In genomic region chr13:111554539-111555267, GRCh38 we compare ENCODE assay signal across 21 cellular contexts.
DNase-seq lines count a peak whose midpoint lies in the region; ATAC-seq, FAIRE-seq and TF ChIP-seq lines count a peak whose summit lies in the region.
"Had no signal": no experiment of that assay in that cellular context is flagged by ENCODE, and none has a peak within 500 bp of the region (broad histone marks: within the 10 kb centered on the region; RNA-seq: fewer than 3 reads in every experiment).

No MANE protein-coding gene starts in this region.

- H3K4me2 ChIP-seq in GM23338, result no peak overlapping the region
- H3K4me2 ChIP-seq in H1 (ENCODE audit: insufficient read depth in 1 of 2, low read depth in 2 of 2, low read length in 2 of 2), result no peak overlapping the region

- H2BK20ac ChIP-seq in H1 (ENCODE audit: low read length), result no peak overlapping the region

- no peaks in the 10 kb centered on the region for H3K79me2 ChIP-seq in GM23338 (replicated peaks; ENCODE audit: insufficient read depth)
- no peaks in the 10 kb centered on the region for H3K79me2 ChIP-seq in H1 (ENCODE audit: control insufficient read depth in 1 of 2, insufficient read depth in 2 of 2, low read length in 2 of 2)

- POLR2A ChIA-PET in HEK293 (lab: Yijun Ruan, JAX) (no interaction called here), H1 (lab: Charles Lee; ENCODE audit: partially characterized antibody) (no interaction called here)

- H4K20me1 ChIP-seq in GM23338 (replicated peaks; ENCODE audit: insufficient read depth), result no peaks in the 10 kb centered on the region
- peaks cover 0 to 4% of the 10 kb centered on the region in 2 experiments for H4K20me1 ChIP-seq in H1 (replicated peaks in 1 of 2; ENCODE audit: control insufficient read depth in 1 of 2, insufficient read depth in 2 of 2, low read length in 2 of 2)
- H4K20me1 ChIP-seq: BLaER1 treated with 17β-estradiol and CSF1 and Interleukin-3, amounts not matched to agents 10 nM and 100 nM had no signal

- peaks cover 5% of the 10 kb centered on the region; the same call in 1 of the 2 replicates for H3K23me2 ChIP-seq in H1 (ENCODE audit: low read depth, low read length)

- no peak overlapping the region; the same call in 1 of the 2 replicates for H3K27ac Mint-ChIP-seq in GM23338
- H3K27ac Mint-ChIP-seq: CD4-positive, alpha-beta T cell; HFFc6 had no signal

- no peak overlapping the region for H3K23ac ChIP-seq in H1 (ENCODE audit: insufficient read length)

- no peak overlapping the region for H2AFZ ChIP-seq in GM23338
- H2AFZ ChIP-seq in H1 (ENCODE audit: low read length), result no peak overlapping the region

- intact Hi-C loops in posterior vena cava (cut with DNase I), result no loop called here

- 79% methylated on average over 10 of the region's 16 CpGs; no CpG with 5 or more reads in 1 of the 2 experiments for WGBS in H1 (ENCODE audit: extremely low coverage in 1 of 2, insufficient coverage in 1 of 2, insufficient read length in 1 of 2, insufficient replicate concordance in 2 of 2, low coverage in 1 of 2, low lambda C conversion rate in 2 of 2, missing lambda C conversion rate in 1 of 2), 2 experiments

- peaks cover 16% of the 10 kb centered on the region for H3K27me3 Mint-ChIP-seq in GM23338 (ENCODE audit: insufficient read depth, low read depth, poor library complexity)

- 0 out of 2 replicates have a peak overlapping the region, but pooled peaks have one; percentile 6 for H2AK5ac ChIP-seq in H1 (ENCODE audit: low read depth, low read length)

- no peak overlapping the region for H3K4me3 Mint-ChIP-seq in GM23338
- H3K4me3 Mint-ChIP-seq: CD4-positive, alpha-beta T cell; HFFc6 had no signal

- H3K9me2 ChIP-seq in GM23338 (ENCODE audit: insufficient read depth), result 0 out of 2 replicates have a peak, but pooled peaks cover 5% of the 10 kb centered on the region

- no peak overlapping the region for H2BK15ac ChIP-seq in H1 (ENCODE audit: low read length)

- CTCF ChIA-PET in HEK293 (lab: Yijun Ruan, JAX) (interaction anchor here (0.6 kb wide), 1 partner anchor 10 kb away, joined by 4 read pairs; no protein-coding TSS in a partner anchor), H1 (lab: Charles Lee; ENCODE audit: partially characterized antibody) (interaction anchor here (0.7 to 1.7 kb wide), 7 partner anchors 14 to 913 kb away, joined by 3 to 7 read pairs (median 3); no protein-coding TSS in a partner anchor)

- H3F3A ChIP-seq in GM23338 (replicated peaks; ENCODE audit: low read depth), result no peaks in the 10 kb centered on the region

- no peaks in the 10 kb centered on the region for H3K79me1 ChIP-seq in H1 (ENCODE audit: low read depth, low read length)

- no peaks in the 10 kb centered on the region for H3K4me1 ChIP-seq in GM23338 (ENCODE audit: insufficient read depth)
- H3K4me1 ChIP-seq in HEK293 (ENCODE audit: control insufficient read depth, insufficient read depth, low read length), result no peaks in the 10 kb centered on the region
- H3K4me1 ChIP-seq in H1 (replicated peaks in 1 of 4; ENCODE audit: control insufficient read depth in 3 of 4, insufficient read depth in 4 of 4, low read length in 3 of 4), result peaks cover 0 to 3% (median under 1%) of the 10 kb centered on the region in 4 experiments; a peak in 4 of 7 replicates
- H3K4me1 ChIP-seq: Peyer's patch had no signal

- H3K36me3 ChIP-seq in GM23338 (ENCODE audit: insufficient read depth) (no peaks in the 10 kb centered on the region), HEK293 (ENCODE audit: control insufficient read depth in 2 of 2, insufficient read depth in 1 of 2, low read length in 2 of 2) (no peaks in the 10 kb centered on the region), H1 (ENCODE audit: control insufficient read depth in 2 of 4, insufficient read depth in 4 of 4, low read length in 3 of 4) (no peaks in the 10 kb centered on the region)
- H3K36me3 ChIP-seq: BLaER1 treated with 17β-estradiol and CSF1 and Interleukin-3, amounts not matched to agents 10 nM and 100 nM; Peyer's patch had no signal

- DNase-seq in GM23338 (ENCODE audit: low spot score) (peak; percentile 35), H1 (ENCODE audit: low read depth in 1 of 2, low spot score in 2 of 2) (no peak), posterior vena cava (ENCODE audit: low spot score) (peak; percentile 78), GOT3 (lab: John Stamatoyannopoulos, UW) (no peak), OCI-M2 (lab: John Stamatoyannopoulos, UW; ENCODE audit: unreplicated experiment) (no peak), NOMO-1 treated with dmso at 0.1 percent for 144 hours (lab: John Stamatoyannopoulos, UW; ENCODE audit: unreplicated experiment) (no peak), foreskin melanocyte (no peak)
- DNase-seq: CD4-positive, alpha-beta T cell; HFFc6; KBM-7; NCI-H1105 treated with DMSO at 0.1 percent for 48 hours; NCI-H146; NCI-H1930; NCI-H69; Peyer's patch; SHP77 treated with DMSO at 0.1 percent for 48 hours had no signal

- TF ChIP-seq CTCF in GM23338 (conservative IDR thresholded peaks at IDR 0.05; ENCODE audit: low read depth in 2 of 2) (peak; percentile 33 to 40), HEK293 (tag by site-specific recombination; IDR thresholded peaks at IDR 0.05) (no peak), H1 (IDR thresholded peaks at IDR 0.05; ENCODE audit: control extremely low read depth in 1 of 3, insufficient read depth in 1 of 3, low read depth in 1 of 3, low read length in 3 of 3) (peak in 1 of 3 experiments; percentile 26; a peak in 1 of 4 replicates)

- H3K27me3 ChIP-seq in GM23338 (ENCODE audit: insufficient read depth), result no peaks in the 10 kb centered on the region
- no peaks in the 10 kb centered on the region for H3K27me3 ChIP-seq in H1 (replicated peaks in 1 of 4; ENCODE audit: control insufficient read depth in 3 of 4, extremely low read depth in 1 of 4, insufficient read depth in 3 of 4, low read length in 3 of 4)
- H3K27me3 ChIP-seq: Peyer's patch had no signal

- H3K18ac ChIP-seq in H1 (ENCODE audit: extremely low read depth, low read length), result no peak overlapping the region

- no peak overlapping the region for H3K4ac ChIP-seq in H1 (replicated peaks; ENCODE audit: insufficient read length, low read depth, low read length)

- no peak overlapping the region for H3K56ac ChIP-seq in H1 (replicated peaks; ENCODE audit: insufficient read length, low read depth, low read length)

- ATAC-seq in GM23338, result peak; percentile 69

- TF ChIP-seq EP300 in H1 (IDR thresholded peaks at IDR 0.05; ENCODE audit: borderline replicate concordance in 1 of 2, low read depth in 2 of 2, low read length in 2 of 2), result no peak

- FAIRE-seq in H1 (lab: Jason Lieb, UNC), result no peak
- FAIRE-seq: A204.1, D721Med, HTR-8/SVneo had no signal

- no peak overlapping the region for H4K5ac ChIP-seq in H1 (ENCODE audit: insufficient read length, low read depth, low read length)

- H2BK12ac ChIP-seq in H1 (ENCODE audit: low read depth, low read length), result 0 out of 2 replicates have a peak overlapping the region, but pooled peaks have one; percentile 12

- no peak overlapping the region for H2BK120ac ChIP-seq in H1 (replicated peaks; ENCODE audit: low read depth, low read length)

- H3K4me1 Mint-ChIP-seq in GM23338, result peaks cover 3% of the 10 kb centered on the region; the same call in 2 of the 3 replicates

- TF ChIP-seq POLR2A in H1 (IDR thresholded peaks at IDR 0.05; ENCODE audit: control extremely low read depth in 1 of 2, low read depth in 2 of 2, low read length in 2 of 2), result no peak

- no peaks in the 10 kb centered on the region for H3K9me3 Mint-ChIP-seq in GM23338
- H3K9me3 Mint-ChIP-seq: CD4-positive, alpha-beta T cell had no signal

- peak; percentile 26 to 37; a peak in 3 of 4 replicates for TF ChIP-seq RAD21 in H1 (IDR thresholded peaks at IDR 0.05 in 1 of 2, conservative IDR thresholded peaks at IDR 0.05 in 1 of 2; ENCODE audit: low read depth in 2 of 2, low read length in 2 of 2)

- H3K4me3 ChIP-seq in GM23338 (no peak overlapping the region), HEK293 (ENCODE audit: low read depth, low read length) (no peak overlapping the region), H1 (ENCODE audit: extremely low read depth in 1 of 4, insufficient read depth in 2 of 4, low read depth in 3 of 4, low read length in 4 of 4) (no peak overlapping the region)
- H3K4me3 ChIP-seq: BLaER1 treated with 17β-estradiol and CSF1 and Interleukin-3, amounts not matched to agents 10 nM and 100 nM; Peyer's patch had no signal

- no peak overlapping the region for H3K9ac ChIP-seq in H1 (replicated peaks in 1 of 4; ENCODE audit: extremely low read depth in 1 of 4, low read depth in 3 of 4, low read length in 3 of 4)
- H3K9ac ChIP-seq: BLaER1 treated with 17β-estradiol and CSF1 and Interleukin-3, amounts not matched to agents 10 nM and 100 nM had no signal

- no peak overlapping the region for H2BK5ac ChIP-seq in H1 (ENCODE audit: low read depth, low read length)

- H3K27ac ChIP-seq in GM23338 (ENCODE audit: low read depth) (no peak overlapping the region), HEK293 (ENCODE audit: extremely low read depth, low read depth, low read length) (no peak overlapping the region), H1 (ENCODE audit: low read depth, low read length) (no peak overlapping the region)
- H3K27ac ChIP-seq: BLaER1 treated with 17β-estradiol and CSF1 and Interleukin-3, amounts not matched to agents 10 nM and 100 nM; Peyer's patch had no signal

- H3K36me3 Mint-ChIP-seq in GM23338 (ENCODE audit: low read depth), result no peaks in the 10 kb centered on the region

- no peak overlapping the region for H4K91ac ChIP-seq in H1 (replicated peaks; ENCODE audit: insufficient read length, low read length)

- no peak overlapping the region for H3K14ac ChIP-seq in H1 (ENCODE audit: insufficient read length)

- no peaks in the 10 kb centered on the region for H3K9me3 ChIP-seq in HEK293 (ENCODE audit: control insufficient read depth, insufficient read depth, low read depth, low read length)
- no peaks in the 10 kb centered on the region for H3K9me3 ChIP-seq in H1 (ENCODE audit: insufficient read depth in 2 of 2, low read depth in 1 of 2, low read length in 1 of 2)
- H3K9me3 ChIP-seq: BLaER1 treated with 17β-estradiol and CSF1 and Interleukin-3, amounts not matched to agents 10 nM and 100 nM; Peyer's patch had no signal

- H4K8ac ChIP-seq in H1 (ENCODE audit: extremely low read depth, insufficient read depth, low read length), result no peak overlapping the region

TF ChIP-seq in GM23338, 12 proteins besides CTCF, POLR2A, EP300 and RAD21 (continues in another document):
- no peak for TF ChIP-seq JUNB (IDR thresholded peaks at IDR 0.05; ENCODE audit: unreplicated experiment)

TF ChIP-seq in HEK293, 187 proteins besides CTCF, POLR2A, EP300 and RAD21:
- TF ChIP-seq ZNF366 (tag by site-specific recombination; conservative IDR thresholded peaks at IDR 0.05), result no peak
- TF ChIP-seq GLIS1 (tag by site-specific recombination; IDR thresholded peaks at IDR 0.05), result peak; percentile 74

TF ChIP-seq in H1, 55 proteins besides CTCF, POLR2A, EP300 and RAD21 (continues in another document):
- TF ChIP-seq EZH2 (IDR thresholded peaks at IDR 0.05; ENCODE audit: low read depth, low read length, severe bottlenecking), result no peak
- TF ChIP-seq GTF2F1 (IDR thresholded peaks at IDR 0.05; ENCODE audit: borderline replicate concordance, low read depth, low read length), result no peak
- TF ChIP-seq RXRA (IDR thresholded peaks at IDR 0.05; ENCODE audit: insufficient read depth, low read depth, low read length), result no peak
- no peak for TF ChIP-seq CEBPB (IDR thresholded peaks at IDR 0.05; ENCODE audit: low read depth, low read length)
- no peak for TF ChIP-seq CBX5 (IDR thresholded peaks at IDR 0.05; ENCODE audit: low read depth, low read length)
- no peak for TF ChIP-seq SUZ12 (IDR thresholded peaks at IDR 0.05; ENCODE audit: low read length)

Comparison
In these comparisons a context has a peak if more than half of its experiments do, and no peak if none do; other contexts are left out.
1. DNase-seq: peak in GM23338 (single experiment) and posterior vena cava (single experiment); none in H1 (0 of 2), GOT3 (single experiment), OCI-M2 (single experiment), NOMO-1 treated with dmso at 0.1 percent for 144 hours (single experiment) and foreskin melanocyte (single experiment).